In genomic region chr5:157740211-157740610, GRCh38 we compare ENCODE assay signal across 8 cellular contexts. TPM values are rescaled to one million over a fixed set of nuclear protein-coding genes. Genes with fewer than 3 reads are reported as not detected.
DNase-seq lines count a peak whose midpoint lies in the region; ATAC-seq and TF ChIP-seq lines count a peak whose summit lies in the region.

No MANE protein-coding gene starts in this region.

- H3K27ac ChIP-seq in lower lobe of right lung: no peak overlapping the region

- H3K4me1 ChIP-seq in lower lobe of right lung: peaks cover 15% of the 10 kb centered on the region

- intact Hi-C loops in lower lobe of right lung (cut with DNase I): no loop called here

- no peaks in the 10 kb centered on the region for H3K27me3 Mint-ChIP-seq in activated CD4-positive, alpha-beta memory T cell treated with anti-CD3 and anti-CD28 coated beads, Interleukin-2, amount 10 ng/mL, durations not matched to agents 7 days and 5 days

- DNase-seq in DMS53 (lab: John Stamatoyannopoulos, UW) (peak; percentile 84), HPDE6-E6E7 (ENCODE audit: extremely low spot score) (peak; percentile 43), lower lobe of right lung (no peak), DMS79 (lab: John Stamatoyannopoulos, UW) (no peak)
- DNase-seq in activated CD4-positive, alpha-beta memory T cell treated with anti-CD3 and anti-CD28 coated beads, Interleukin-2, amount 10 ng/mL, durations not matched to agents 7 days and 5 days: peak; percentile 25
- no peak for DNase-seq in stimulated activated CD4-positive, alpha-beta T cell treated with anti-CD3 and anti-CD28 coated beads, Interleukin-2, amount 100 ng/mL, for 24 hours

- CTCF ChIA-PET in activated CD4-positive, alpha-beta memory T cell treated with anti-CD3 and anti-CD28 coated beads, Interleukin-2, amount 10 ng/mL, durations not matched to agents 7 days and 5 days (lab: Charles Lee): interaction anchor here (0.7 to 4.7 kb wide), 5 partner anchors 10 to 107 kb away, joined by 3 to 62 read pairs (median 3); partner anchors contain the start of genes C5orf52 and THG1L

- POLR2A ChIA-PET in activated CD4-positive, alpha-beta memory T cell treated with anti-CD3 and anti-CD28 coated beads, Interleukin-2, amount 10 ng/mL, durations not matched to agents 7 days and 5 days (lab: Charles Lee): no interaction called here

- peaks cover 19% of the 10 kb centered on the region for H3K36me3 Mint-ChIP-seq in activated CD4-positive, alpha-beta memory T cell treated with anti-CD3 and anti-CD28 coated beads, Interleukin-2, amount 10 ng/mL, durations not matched to agents 7 days and 5 days (ENCODE audit: low read depth)

- no peaks in the 10 kb centered on the region for H3K9me3 Mint-ChIP-seq in activated CD4-positive, alpha-beta memory T cell treated with anti-CD3 and anti-CD28 coated beads, Interleukin-2, amount 10 ng/mL, durations not matched to agents 7 days and 5 days

- no peak overlapping the region for H3K27ac Mint-ChIP-seq in activated CD4-positive, alpha-beta memory T cell treated with anti-CD3 and anti-CD28 coated beads, Interleukin-2, amount 10 ng/mL, durations not matched to agents 7 days and 5 days

- peaks cover 22% of the 10 kb centered on the region for H3K4me1 Mint-ChIP-seq in activated CD4-positive, alpha-beta memory T cell treated with anti-CD3 and anti-CD28 coated beads, Interleukin-2, amount 10 ng/mL, durations not matched to agents 7 days and 5 days

- H3K27me3 ChIP-seq in lower lobe of right lung (ENCODE audit: low read depth): no peaks in the 10 kb centered on the region

- peaks cover 41% of the 10 kb centered on the region for H3K36me3 ChIP-seq in lower lobe of right lung

- ATAC-seq in lower lobe of right lung (no peak), HG03196 (IDR thresholded peaks at IDR 0.05; ENCODE audit: unreplicated experiment) (no peak), HG02610 (IDR thresholded peaks at IDR 0.05; ENCODE audit: unreplicated experiment) (no peak)

- H3K9me3 ChIP-seq in lower lobe of right lung: no peaks in the 10 kb centered on the region

- no peak overlapping the region for H3K4me3 Mint-ChIP-seq in activated CD4-positive, alpha-beta memory T cell treated with anti-CD3 and anti-CD28 coated beads, Interleukin-2, amount 10 ng/mL, durations not matched to agents 7 days and 5 days

- TF ChIP-seq CTCF in lower lobe of right lung (IDR thresholded peaks at IDR 0.05): peak; percentile 26

- no peak overlapping the region for H3K4me3 ChIP-seq in lower lobe of right lung

RNA-seq across cellular contexts. Expression of gene LSM11, which starts 3.3 kb away (rescaled TPM):
- total RNA-seq in activated CD4-positive, alpha-beta memory T cell treated with anti-CD3 and anti-CD28 coated beads, Interleukin-2, amount 10 ng/mL, durations not matched to agents 7 days and 5 days: 1 to 10 TPM; 5.4 to 5.8 TPM
- 3.1 TPM for total RNA-seq in lower lobe of right lung

RNA-seq across cellular contexts. Expression of gene THG1L, which starts 9.0 kb away (rescaled TPM):
- total RNA-seq in activated CD4-positive, alpha-beta memory T cell treated with anti-CD3 and anti-CD28 coated beads, Interleukin-2, amount 10 ng/mL, durations not matched to agents 7 days and 5 days: 10 to 100 TPM; 10.6 to 11.4 TPM
- total RNA-seq in lower lobe of right lung: 11.3 TPM

Comparison
In these comparisons a context has a peak if more than half of its experiments do, and no peak if none do; other contexts are left out.
1. DNase-seq: peak in DMS53 (single experiment), HPDE6-E6E7 (single experiment) and activated CD4-positive, alpha-beta memory T cell treated with anti-CD3 and anti-CD28 coated beads, Interleukin-2, amount 10 ng/mL, durations not matched to agents 7 days and 5 days (single experiment); none in lower lobe of right lung (single experiment), DMS79 (single experiment) and stimulated activated CD4-positive, alpha-beta T cell treated with anti-CD3 and anti-CD28 coated beads, Interleukin-2, amount 100 ng/mL, for 24 hours (0 of 2).